ENCODE assay signal across 17 cellular contexts in the genomic region with DNA sequence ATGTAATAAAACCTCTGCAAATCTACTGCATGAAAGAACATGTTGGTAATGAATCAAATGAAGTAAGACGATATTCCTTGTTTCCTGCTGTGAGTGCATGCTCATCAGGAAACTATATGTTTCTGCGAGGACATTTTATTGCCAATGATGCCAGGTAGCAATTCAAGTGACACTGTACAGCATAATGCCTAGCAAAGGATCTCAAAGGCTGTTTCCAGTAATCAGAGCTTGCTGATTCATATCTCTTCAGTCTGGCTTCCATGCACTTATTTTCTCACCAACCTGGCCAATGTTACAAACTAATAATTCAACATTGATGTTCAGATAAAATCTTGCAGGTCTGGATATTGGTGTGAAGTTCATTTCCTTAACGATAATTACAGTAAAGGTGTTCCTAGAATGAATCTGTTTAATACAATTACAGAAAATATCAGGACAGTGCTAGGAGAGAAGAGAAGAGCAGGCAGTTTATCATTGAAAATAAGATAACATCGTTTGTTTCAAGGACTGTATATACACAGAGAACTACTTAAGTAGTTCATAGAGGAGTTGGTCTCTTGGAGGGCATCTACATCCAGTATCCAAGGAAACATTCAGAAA.
DNase-seq lines count a peak whose midpoint lies in the region; ATAC-seq, FAIRE-seq and TF ChIP-seq lines count a peak whose summit lies in the region.
"Had no signal": no experiment of that assay in that cellular context is flagged by ENCODE, and none has a peak within 500 bp of the region (broad histone marks: within the 10 kb centered on the region; RNA-seq: fewer than 3 reads in every experiment).

No MANE protein-coding gene starts in this region.

- H3K27me3 ChIP-seq in bronchial epithelial cell (ENCODE audit: control insufficient read depth, insufficient read depth, low read length) (no peaks in the 10 kb centered on the region), small intestine (ENCODE audit: control insufficient read depth in 2 of 2, insufficient read depth in 2 of 2, low read length in 2 of 2) (no peaks in the 10 kb centered on the region)
- H3K27me3 ChIP-seq: Peyer's patch had no signal

- no peak for TF ChIP-seq CTCF in bronchial epithelial cell (IDR thresholded peaks at IDR 0.05; ENCODE audit: insufficient read depth, low read length, severe bottlenecking)

- 60 to 72% (median 66%) methylated on average over 4 of the region's 4 CpGs for WGBS in small intestine, 3 donors

- H3K4me3 ChIP-seq in bronchial epithelial cell (ENCODE audit: low read depth, low read length) (no peak overlapping the region), small intestine (ENCODE audit: low read depth in 1 of 2, low read length in 2 of 2) (no peak overlapping the region)
- H3K4me3 ChIP-seq: GM23248, K562, Peyer's patch had no signal

- H3K36me3 ChIP-seq in bronchial epithelial cell (ENCODE audit: control insufficient read depth, insufficient read depth, low read length) (no peaks in the 10 kb centered on the region), small intestine (ENCODE audit: control insufficient read depth in 2 of 2, insufficient read depth in 2 of 2, low read length in 2 of 2) (no peaks in the 10 kb centered on the region)
- H3K36me3 ChIP-seq: Peyer's patch had no signal

- no peak for FAIRE-seq in bronchial epithelial cell (lab: Jason Lieb, UNC)
- no peak for FAIRE-seq in small intestine (lab: Jason Lieb, UNC)
- FAIRE-seq: A204.1, K562 had no signal

- no peaks in the 10 kb centered on the region for H3K4me1 ChIP-seq in small intestine (ENCODE audit: control insufficient read depth in 2 of 2, insufficient read depth in 1 of 2, low read depth in 1 of 2, low read length in 1 of 2)
- H3K4me1 ChIP-seq: Peyer's patch had no signal

- no peaks in the 10 kb centered on the region for H3K9me3 ChIP-seq in small intestine (ENCODE audit: control insufficient read depth, low read depth)
- H3K9me3 ChIP-seq: Peyer's patch had no signal

- peak; percentile 6 for DNase-seq in NCI-H1436 treated with DMSO at 0.1 percent for 48 hours (lab: John Stamatoyannopoulos, UW)
- DNase-seq in NCI-H1436 (lab: John Stamatoyannopoulos, UW) = no peak
- DNase-seq in NCI-H1105 (lab: John Stamatoyannopoulos, UW) = peak; percentile 11
- DNase-seq in NCI-H510A treated with DMSO at 0.1 percent for 48 hours (lab: John Stamatoyannopoulos, UW) = peak; percentile 55
- peak; percentile 30 for DNase-seq in bronchial epithelial cell (ENCODE audit: low read depth)
- DNase-seq in stimulated activated CD4-positive, alpha-beta T cell treated with anti-CD3 and anti-CD28 coated beads, Interleukin-4, amount 100 ng/mL, for 4 hours = no peak
- DNase-seq in small intestine = no peak
- DNase-seq: GM23248, NCI-H1048, NCI-H2081 treated with DMSO at 0.1 percent for 48 hours, NCI-H82, Peyer's patch, SHP77 had no signal

- no peak overlapping the region for H3K27ac ChIP-seq in small intestine (ENCODE audit: low read depth in 1 of 2, low read length in 1 of 2)
- H3K27ac ChIP-seq: GM23248, HL-60, Peyer's patch had no signal

- ATAC-seq in HG03354 (IDR thresholded peaks at IDR 0.05; ENCODE audit: poor library complexity, severe bottlenecking, unreplicated experiment) = no peak
- ATAC-seq: K562 had no signal

Comparison
In these comparisons a context has a peak if more than half of its experiments do, and no peak if none do; other contexts are left out.
1. DNase-seq: peak in NCI-H1436 treated with DMSO at 0.1 percent for 48 hours (single experiment), NCI-H1105 (single experiment), NCI-H510A treated with DMSO at 0.1 percent for 48 hours (single experiment) and bronchial epithelial cell (single experiment); none in NCI-H1436 (single experiment), stimulated activated CD4-positive, alpha-beta T cell treated with anti-CD3 and anti-CD28 coated beads, Interleukin-4, amount 100 ng/mL, for 4 hours (0 of 2) and small intestine (single experiment).